ENCODE assay signal across 1 cellular context in genomic region chr3:39024497-39024896, GRCh38.
TF ChIP-seq lines count a peak whose summit lies in the region.

No MANE protein-coding gene starts in this region.

TF ChIP-seq in K562, 482 proteins besides CTCF, POLR2A, EP300 and RAD21:
- TF ChIP-seq ZC3H4 (CRISPR knock-in tag; IDR thresholded peaks at IDR 0.05; ENCODE audit: borderline replicate concordance) = no peak
- TF ChIP-seq ZNF780A (CRISPR knock-in tag; IDR thresholded peaks at IDR 0.05) = no peak
- no peak for TF ChIP-seq FOXK1 (CRISPR knock-in tag; IDR thresholded peaks at IDR 0.05; ENCODE audit: borderline replicate concordance)
- TF ChIP-seq CREB3 (tag; conservative IDR thresholded peaks at IDR 0.05; ENCODE audit: low read depth) = 0 out of 2 replicates have a peak, but pooled peaks have one; percentile 19
- TF ChIP-seq NFYB (IDR thresholded peaks at IDR 0.05; ENCODE audit: extremely low read depth, insufficient read length) = no peak
- TF ChIP-seq, protein P1, sequence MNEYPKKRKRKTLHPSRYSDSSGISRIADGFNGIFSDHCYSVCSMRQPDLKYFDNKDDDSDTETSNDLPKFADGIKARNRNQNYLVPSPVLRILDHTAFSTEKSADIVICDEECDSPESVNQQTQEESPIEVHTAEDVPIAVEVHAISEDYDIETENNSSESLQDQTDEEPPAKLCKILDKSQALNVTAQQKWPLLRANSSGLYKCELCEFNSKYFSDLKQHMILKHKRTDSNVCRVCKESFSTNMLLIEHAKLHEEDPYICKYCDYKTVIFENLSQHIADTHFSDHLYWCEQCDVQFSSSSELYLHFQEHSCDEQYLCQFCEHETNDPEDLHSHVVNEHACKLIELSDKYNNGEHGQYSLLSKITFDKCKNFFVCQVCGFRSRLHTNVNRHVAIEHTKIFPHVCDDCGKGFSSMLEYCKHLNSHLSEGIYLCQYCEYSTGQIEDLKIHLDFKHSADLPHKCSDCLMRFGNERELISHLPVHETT (CRISPR knock-in tag; conservative IDR thresholded peaks at IDR 0.05 in 1 of 2, IDR thresholded peaks at IDR 0.05 in 1 of 2) = 0 out of 4 replicates have a peak, but pooled peaks of 1 of the 2 experiments have one; percentile 33
- TF ChIP-seq HNRNPUL1 (IDR thresholded peaks at IDR 0.05; ENCODE audit: low read length) = no peak
- TF ChIP-seq ZNF589 (CRISPR knock-in tag; IDR thresholded peaks at IDR 0.05; ENCODE audit: low read depth) = 0 out of 2 replicates have a peak, but pooled peaks have one; percentile 54
- 0 out of 2 replicates have a peak, but pooled peaks have one; percentile 18 for TF ChIP-seq ZNF766 (CRISPR knock-in tag; conservative IDR thresholded peaks at IDR 0.05)
- no peak for TF ChIP-seq RBM22 (IDR thresholded peaks at IDR 0.05; ENCODE audit: low read depth, low read length, poor library complexity, severe bottlenecking)
- TF ChIP-seq, protein P2, sequence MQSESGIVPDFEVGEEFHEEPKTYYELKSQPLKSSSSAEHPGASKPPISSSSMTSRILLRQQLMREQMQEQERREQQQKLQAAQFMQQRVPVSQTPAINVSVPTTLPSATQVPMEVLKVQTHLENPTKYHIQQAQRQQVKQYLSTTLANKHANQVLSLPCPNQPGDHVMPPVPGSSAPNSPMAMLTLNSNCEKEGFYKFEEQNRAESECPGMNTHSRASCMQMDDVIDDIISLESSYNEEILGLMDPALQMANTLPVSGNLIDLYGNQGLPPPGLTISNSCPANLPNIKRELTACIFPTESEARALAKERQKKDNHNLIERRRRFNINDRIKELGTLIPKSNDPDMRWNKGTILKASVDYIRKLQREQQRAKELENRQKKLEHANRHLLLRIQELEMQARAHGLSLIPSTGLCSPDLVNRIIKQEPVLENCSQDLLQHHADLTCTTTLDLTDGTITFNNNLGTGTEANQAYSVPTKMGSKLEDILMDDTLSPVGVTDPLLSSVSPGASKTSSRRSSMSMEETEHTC (IDR thresholded peaks at IDR 0.05) = peak; percentile 36; the same call in 1 of the 2 replicates
- TF ChIP-seq, protein P3, sequence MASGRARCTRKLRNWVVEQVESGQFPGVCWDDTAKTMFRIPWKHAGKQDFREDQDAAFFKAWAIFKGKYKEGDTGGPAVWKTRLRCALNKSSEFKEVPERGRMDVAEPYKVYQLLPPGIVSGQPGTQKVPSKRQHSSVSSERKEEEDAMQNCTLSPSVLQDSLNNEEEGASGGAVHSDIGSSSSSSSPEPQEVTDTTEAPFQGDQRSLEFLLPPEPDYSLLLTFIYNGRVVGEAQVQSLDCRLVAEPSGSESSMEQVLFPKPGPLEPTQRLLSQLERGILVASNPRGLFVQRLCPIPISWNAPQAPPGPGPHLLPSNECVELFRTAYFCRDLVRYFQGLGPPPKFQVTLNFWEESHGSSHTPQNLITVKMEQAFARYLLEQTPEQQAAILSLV (tag; IDR thresholded peaks at IDR 0.05) = no peak
- TF ChIP-seq NR4A1 (CRISPR knock-in tag; IDR thresholded peaks at IDR 0.05) = no peak
- TF ChIP-seq NR4A1 (tag; IDR thresholded peaks at IDR 0.05) = peak; percentile 20; the same call in 1 of the 2 replicates
- TF ChIP-seq, protein P4, sequence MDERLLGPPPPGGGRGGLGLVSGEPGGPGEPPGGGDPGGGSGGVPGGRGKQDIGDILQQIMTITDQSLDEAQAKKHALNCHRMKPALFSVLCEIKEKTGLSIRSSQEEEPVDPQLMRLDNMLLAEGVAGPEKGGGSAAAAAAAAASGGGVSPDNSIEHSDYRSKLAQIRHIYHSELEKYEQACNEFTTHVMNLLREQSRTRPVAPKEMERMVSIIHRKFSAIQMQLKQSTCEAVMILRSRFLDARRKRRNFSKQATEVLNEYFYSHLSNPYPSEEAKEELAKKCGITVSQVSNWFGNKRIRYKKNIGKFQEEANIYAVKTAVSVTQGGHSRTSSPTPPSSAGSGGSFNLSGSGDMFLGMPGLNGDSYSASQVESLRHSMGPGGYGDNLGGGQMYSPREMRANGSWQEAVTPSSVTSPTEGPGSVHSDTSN (CRISPR knock-in tag; IDR thresholded peaks at IDR 0.05; ENCODE audit: low read depth) = no peak
- TF ChIP-seq, protein P4 (tag; conservative IDR thresholded peaks at IDR 0.05; ENCODE audit: low read depth) = 0 out of 2 replicates have a peak, but pooled peaks have one; percentile 13
